In the genomic region with DNA sequence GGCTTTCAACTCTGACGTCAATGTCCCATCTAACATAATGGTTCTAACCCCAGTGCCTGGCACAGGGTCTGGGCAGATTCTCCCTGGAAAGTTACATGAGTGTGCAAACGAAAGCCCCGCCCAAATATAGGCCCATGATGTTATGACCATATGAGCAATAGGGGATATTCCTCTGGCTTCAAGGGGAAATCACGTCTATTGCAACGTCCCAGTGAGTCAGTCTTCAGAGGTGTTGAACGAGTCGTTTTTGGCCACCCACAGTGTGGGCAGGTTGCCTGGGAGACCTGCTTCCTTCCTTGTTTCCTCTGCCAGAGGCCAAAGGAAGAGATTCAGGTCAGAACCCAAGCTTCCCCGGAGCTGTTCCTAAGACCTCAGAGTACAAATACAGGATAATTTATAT, we compare ENCODE assay signal across 8 cellular contexts. TPM values are rescaled to one million over a fixed set of nuclear protein-coding genes. Genes with fewer than 3 reads are reported as not detected.
DNase-seq lines count a peak whose midpoint lies in the region; ATAC-seq, FAIRE-seq and TF ChIP-seq lines count a peak whose summit lies in the region.

No MANE protein-coding gene starts in this region.

- H3K36me3 ChIP-seq in ovary: no peaks in the 10 kb centered on the region

- no peak for TF ChIP-seq CTCF in activated B cell treated with CpG ODN at 0.5 μM for 24 hours (IDR thresholded peaks at IDR 0.05)
- no peak for TF ChIP-seq CTCF in foreskin keratinocyte (conservative IDR thresholded peaks at IDR 0.05)
- TF ChIP-seq CTCF in ovary (IDR thresholded peaks at IDR 0.05): no peak

- ATAC-seq in Right ventricle myocardium superior (ENCODE audit: poor library complexity) (no peak), activated B cell treated with CpG ODN at 0.5 μM for 24 hours (ENCODE audit: low read depth) (peak; percentile 75), foreskin keratinocyte (peak; percentile 58)

- peak; percentile 90 for DNase-seq in cardiac septum (ENCODE audit: low spot score)
- no peak for DNase-seq in Right ventricle myocardium superior
- DNase-seq in activated B cell treated with CpG ODN at 0.5 μM for 24 hours: no peak
- DNase-seq in foreskin keratinocyte: peak; percentile 50 to 68
- DNase-seq in urothelium cell line (ENCODE audit: low spot score): peak; percentile 27
- no peak for DNase-seq in 8988T
- no peak for DNase-seq in ovary
- DNase-seq in NCI-H2107 (lab: John Stamatoyannopoulos, UW): no peak

- H3K4me3 ChIP-seq in ovary: no peak overlapping the region

- H3K4me3 Mint-ChIP-seq in activated B cell treated with CpG ODN at 0.5 μM for 24 hours: peak overlapping the region; percentile 50

- no peaks in the 10 kb centered on the region for H3K27me3 Mint-ChIP-seq in activated B cell treated with CpG ODN at 0.5 μM for 24 hours

- peak overlapping the region; percentile 81 for H3K27ac Mint-ChIP-seq in activated B cell treated with CpG ODN at 0.5 μM for 24 hours

- peaks cover 57% of the 10 kb centered on the region for H3K4me1 Mint-ChIP-seq in activated B cell treated with CpG ODN at 0.5 μM for 24 hours

- H3K27ac ChIP-seq in foreskin keratinocyte (no peak overlapping the region), ovary (no peak overlapping the region)

- CTCF ChIA-PET in activated B cell treated with CpG ODN at 0.5 μM for 24 hours (lab: Charles Lee): no interaction called here

- peaks cover 10% of the 10 kb centered on the region for H3K9me3 Mint-ChIP-seq in activated B cell treated with CpG ODN at 0.5 μM for 24 hours

- peaks cover 39% of the 10 kb centered on the region for H3K36me3 Mint-ChIP-seq in activated B cell treated with CpG ODN at 0.5 μM for 24 hours (ENCODE audit: low read depth)

- no peak for TF ChIP-seq EP300 in ovary (IDR thresholded peaks at IDR 0.05)

- TF ChIP-seq POLR2A in ovary (IDR thresholded peaks at IDR 0.05): no peak

- no peak for FAIRE-seq in urothelium cell line (lab: Jason Lieb, UNC)

- no peaks in the 10 kb centered on the region for H3K9me3 ChIP-seq in ovary

- POLR2A ChIA-PET in activated B cell treated with CpG ODN at 0.5 μM for 24 hours (lab: Charles Lee): interaction anchor here (0.6 to 1.5 kb wide), 5 partner anchors 13 to 34 kb away, joined by 3 to 4 read pairs (median 4); a partner anchor contains a TSS

- WGBS in ovary, 3 donors: 55 to 64% (median 63%) methylated on average over 8 of the region's 8 CpGs

- no peaks in the 10 kb centered on the region for H3K4me1 ChIP-seq in foreskin keratinocyte
- H3K4me1 ChIP-seq in ovary (ENCODE audit: insufficient read depth): no peaks in the 10 kb centered on the region

- intact Hi-C loops in cardiac septum (cut with DNase I): no loop called here
- intact Hi-C loops in Right ventricle myocardium superior (cut with DNase I): no loop called here
- intact Hi-C loops in activated B cell treated with CpG ODN at 0.5 μM for 24 hours (cut with micrococcal nuclease): no loop called here
- intact Hi-C loops in ovary (cut with DNase I): no loop called here

- no peaks in the 10 kb centered on the region for H3K27me3 ChIP-seq in foreskin keratinocyte
- no peaks in the 10 kb centered on the region for H3K27me3 ChIP-seq in ovary

RNA-seq across cellular contexts. Expression of a gene that starts 30.3 kb away (rescaled TPM):
- total RNA-seq in cardiac septum (2.0 TPM), Right ventricle myocardium superior (2.5 TPM), activated B cell treated with CpG ODN at 0.5 μM for 24 hours (31.0 and 34.2 TPM in 2 replicates), foreskin keratinocyte (not detected in 2 replicates), ovary (1 to 10 TPM; 1.3 to 8.9 (median 3.7) TPM)
- polyA plus RNA-seq in foreskin keratinocyte (not detected in 2 replicates), ovary (1 to 10 TPM in 1 of 2 donors, under 1 TPM in 1; 0.86 to 3.8 TPM)

Comparison
In these comparisons a context has a peak if more than half of its experiments do, and no peak if none do; other contexts are left out.
1. DNase-seq: peak in cardiac septum (single experiment), foreskin keratinocyte (2 of 2) and urothelium cell line (single experiment); none in Right ventricle myocardium superior (single experiment), activated B cell treated with CpG ODN at 0.5 μM for 24 hours (single experiment), 8988T (single experiment), ovary (0 of 5) and NCI-H2107 (single experiment).